Comparison of ENCODE assay signal across 26 cellular contexts in the genomic region with DNA sequence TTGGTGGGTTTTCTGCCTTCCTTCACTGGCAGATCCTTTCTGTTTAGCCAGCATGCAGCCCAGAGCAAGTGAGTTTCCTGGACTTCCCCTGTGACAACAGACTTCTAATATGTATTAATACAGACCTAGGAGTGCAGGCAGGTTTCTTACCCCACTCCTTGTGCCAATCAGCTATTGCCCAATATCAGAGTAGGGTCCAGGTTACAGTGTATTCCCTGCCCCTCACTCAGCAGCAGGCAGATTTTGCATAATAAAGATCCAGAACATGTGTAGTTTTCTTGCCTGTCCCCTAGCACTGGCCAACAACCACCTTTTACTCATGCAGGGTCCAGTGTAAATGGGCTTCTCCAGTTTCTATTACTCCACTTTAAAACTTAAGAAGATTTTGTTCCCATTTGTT. TPM values are rescaled to one million over a fixed set of nuclear protein-coding genes. Genes with fewer than 3 reads are reported as not detected.
"Had no signal": no experiment of that assay in that cellular context is flagged by ENCODE, and none has a peak within 500 bp of the region (broad histone marks: within the 10 kb centered on the region; RNA-seq: fewer than 3 reads in every experiment).

No MANE protein-coding gene starts in this region.

- ATAC-seq: activated CD8-positive, alpha-beta memory T cell treated with anti-CD3 and anti-CD28 coated beads, Interleukin-2, amount 10 ng/mL, durations not matched to agents 7 days and 5 days; activated naive CD8-positive, alpha-beta T cell treated with anti-CD3 and anti-CD28 coated beads, Interleukin-2, amount 50 U/mL, for 24 hours; body of pancreas; PC-3 had no signal

- H3K27ac Mint-ChIP-seq: activated B cell treated with CpG ODN at 0.5 μM for 24 hours; activated CD4-positive, alpha-beta T cell treated with anti-CD3 and anti-CD28 coated beads, Interleukin-2, amount 10 ng/mL, durations not matched to agents 24 days and 14 days; activated CD8-positive, alpha-beta memory T cell treated with anti-CD3 and anti-CD28 coated beads, Interleukin-2, amount 10 ng/mL, durations not matched to agents 7 days and 5 days; activated naive CD8-positive, alpha-beta T cell treated with anti-CD3 and anti-CD28 coated beads, Interleukin-2, amount 50 U/mL, for 24 hours; activated T-cell treated with anti-CD3 and anti-CD28 coated beads, Interleukin-2, amount 50 U/mL, for 24 hours; activated T-helper 1 cell treated with anti-CD3 and anti-CD28 coated beads, Interleukin-12 subunit alpha, Interleukin-12 subunit beta, Interleukin-2, Interleukin-4 antibody, amounts not matched to agents 30 ng/mL and 10 ng/mL and 1 ng/mL, durations not matched to agents 14 hours and 24 hours and 36 hours; T-helper 1 cell treated with Interleukin-12 subunit alpha and Interleukin-12 subunit beta and Interleukin-4 antibody, amounts not matched to agents 30 μg/mL and 1 μg/mL, for 36 hours had no signal

- H3K9me3 Mint-ChIP-seq: activated B cell treated with CpG ODN at 0.5 μM for 24 hours; activated CD4-positive, alpha-beta T cell treated with anti-CD3 and anti-CD28 coated beads, Interleukin-2, amount 10 ng/mL, durations not matched to agents 24 days and 14 days; activated naive CD4-positive, alpha-beta T cell treated with anti-CD3 and anti-CD28 coated beads, Interleukin-2, amount 50 U/mL, for 24 hours; activated naive CD8-positive, alpha-beta T cell treated with anti-CD3 and anti-CD28 coated beads, Interleukin-2, amount 50 U/mL, for 24 hours; activated T-cell treated with anti-CD3 and anti-CD28 coated beads, Interleukin-2, amount 50 U/mL, for 24 hours; activated T-helper 1 cell treated with anti-CD3 and anti-CD28 coated beads, Interleukin-12 subunit alpha, Interleukin-12 subunit beta, Interleukin-2, Interleukin-4 antibody, amounts not matched to agents 30 ng/mL and 10 ng/mL and 1 ng/mL, durations not matched to agents 14 hours and 24 hours and 36 hours; central memory CD8-positive, alpha-beta T cell; T-helper 1 cell treated with Interleukin-12 subunit alpha and Interleukin-12 subunit beta and Interleukin-4 antibody, amounts not matched to agents 30 μg/mL and 1 μg/mL, for 36 hours had no signal

- H3K4me3 Mint-ChIP-seq: activated B cell treated with CpG ODN at 0.5 μM for 24 hours; activated CD4-positive, alpha-beta T cell treated with anti-CD3 and anti-CD28 coated beads, Interleukin-2, amount 10 ng/mL, durations not matched to agents 24 days and 14 days; activated CD8-positive, alpha-beta memory T cell treated with anti-CD3 and anti-CD28 coated beads, Interleukin-2, amount 10 ng/mL, durations not matched to agents 7 days and 5 days; activated naive CD8-positive, alpha-beta T cell treated with anti-CD3 and anti-CD28 coated beads, Interleukin-2, amount 50 U/mL, for 24 hours; activated T-cell treated with anti-CD3 and anti-CD28 coated beads, Interleukin-2, amount 50 U/mL, for 24 hours; activated T-helper 1 cell treated with anti-CD3 and anti-CD28 coated beads, Interleukin-12 subunit alpha, Interleukin-12 subunit beta, Interleukin-2, Interleukin-4 antibody, amounts not matched to agents 30 ng/mL and 10 ng/mL and 1 ng/mL, durations not matched to agents 14 hours and 24 hours and 36 hours; central memory CD8-positive, alpha-beta T cell; T-helper 1 cell treated with Interleukin-12 subunit alpha and Interleukin-12 subunit beta and Interleukin-4 antibody, amounts not matched to agents 30 μg/mL and 1 μg/mL, for 36 hours had no signal

- H3K27me3 Mint-ChIP-seq: activated B cell treated with CpG ODN at 0.5 μM for 24 hours; activated CD4-positive, alpha-beta T cell treated with anti-CD3 and anti-CD28 coated beads, Interleukin-2, amount 10 ng/mL, durations not matched to agents 24 days and 14 days; activated CD8-positive, alpha-beta memory T cell treated with anti-CD3 and anti-CD28 coated beads, Interleukin-2, amount 10 ng/mL, durations not matched to agents 7 days and 5 days; activated naive CD4-positive, alpha-beta T cell treated with anti-CD3 and anti-CD28 coated beads, Interleukin-2, amount 50 U/mL, for 24 hours; activated naive CD8-positive, alpha-beta T cell treated with anti-CD3 and anti-CD28 coated beads, Interleukin-2, amount 50 U/mL, for 24 hours; activated T-cell treated with anti-CD3 and anti-CD28 coated beads, Interleukin-2, amount 50 U/mL, for 24 hours; central memory CD8-positive, alpha-beta T cell had no signal

- H3K27ac ChIP-seq: ascending aorta, body of pancreas, SJSA1 had no signal

- H3K4me3 ChIP-seq: ascending aorta, body of pancreas, SJSA1 had no signal

- H3K9me3 ChIP-seq: ascending aorta, body of pancreas, SJSA1 had no signal

- DNase-seq: activated B cell treated with CpG ODN at 0.5 μM for 24 hours; activated CD4-positive, alpha-beta T cell treated with anti-CD3 and anti-CD28 coated beads for 1 hour; activated CD4-positive, alpha-beta T cell treated with anti-CD3 and anti-CD28 coated beads, Interleukin-2, amount 10 ng/mL, durations not matched to agents 24 days and 14 days; activated CD4-positive, alpha-beta T cell treated with anti-CD3 and anti-CD28 coated beads, Interleukin-2, amount 50 U/mL, for 48 hours; activated CD8-positive, alpha-beta memory T cell treated with anti-CD3 and anti-CD28 coated beads, Interleukin-2, amount 10 ng/mL, durations not matched to agents 7 days and 5 days; activated effector memory CD4-positive, alpha-beta T cell treated with Interleukin-2 at 50 U/mL for 16 hours; activated naive CD4-positive, alpha-beta T cell; activated naive CD8-positive, alpha-beta T cell treated with anti-CD3 and anti-CD28 coated beads, Interleukin-2, amount 50 U/mL, for 24 hours; activated T-cell treated with anti-CD3 and anti-CD28 coated beads, Interleukin-2, amount 50 U/mL, for 24 hours; amniotic stem cell; body of pancreas; Kasumi-1; NCI-H1092; NCI-H1417; NCI-H2029; NCI-H510A treated with DMSO at 0.1 percent for 48 hours; PC-3; SHP77 had no signal

- H3K27me3 ChIP-seq: ascending aorta, body of pancreas, SJSA1 had no signal

RNA-seq across cellular contexts. Expression of a gene that starts 20.4 kb away (rescaled TPM):
- total RNA-seq: activated B cell treated with CpG ODN at 0.5 μM for 24 hours; activated CD4-positive, alpha-beta T cell treated with anti-CD3 and anti-CD28 coated beads, Interleukin-2, amount 10 ng/mL, durations not matched to agents 24 days and 14 days; activated CD8-positive, alpha-beta memory T cell treated with anti-CD3 and anti-CD28 coated beads, Interleukin-2, amount 10 ng/mL, durations not matched to agents 7 days and 5 days; activated T-helper 1 cell treated with anti-CD3 and anti-CD28 coated beads, Interleukin-12 subunit alpha, Interleukin-12 subunit beta, Interleukin-2, Interleukin-4 antibody, amounts not matched to agents 30 ng/mL and 10 ng/mL and 1 ng/mL, durations not matched to agents 14 hours and 24 hours and 36 hours; ascending aorta; body of pancreas; bronchial epithelial cell; M059J; PC-3; SJSA1 had no signal

RNA-seq across cellular contexts. Expression of a gene that starts 31.9 kb away (rescaled TPM):
- total RNA-seq: M059J had no signal
